In the genomic region with DNA sequence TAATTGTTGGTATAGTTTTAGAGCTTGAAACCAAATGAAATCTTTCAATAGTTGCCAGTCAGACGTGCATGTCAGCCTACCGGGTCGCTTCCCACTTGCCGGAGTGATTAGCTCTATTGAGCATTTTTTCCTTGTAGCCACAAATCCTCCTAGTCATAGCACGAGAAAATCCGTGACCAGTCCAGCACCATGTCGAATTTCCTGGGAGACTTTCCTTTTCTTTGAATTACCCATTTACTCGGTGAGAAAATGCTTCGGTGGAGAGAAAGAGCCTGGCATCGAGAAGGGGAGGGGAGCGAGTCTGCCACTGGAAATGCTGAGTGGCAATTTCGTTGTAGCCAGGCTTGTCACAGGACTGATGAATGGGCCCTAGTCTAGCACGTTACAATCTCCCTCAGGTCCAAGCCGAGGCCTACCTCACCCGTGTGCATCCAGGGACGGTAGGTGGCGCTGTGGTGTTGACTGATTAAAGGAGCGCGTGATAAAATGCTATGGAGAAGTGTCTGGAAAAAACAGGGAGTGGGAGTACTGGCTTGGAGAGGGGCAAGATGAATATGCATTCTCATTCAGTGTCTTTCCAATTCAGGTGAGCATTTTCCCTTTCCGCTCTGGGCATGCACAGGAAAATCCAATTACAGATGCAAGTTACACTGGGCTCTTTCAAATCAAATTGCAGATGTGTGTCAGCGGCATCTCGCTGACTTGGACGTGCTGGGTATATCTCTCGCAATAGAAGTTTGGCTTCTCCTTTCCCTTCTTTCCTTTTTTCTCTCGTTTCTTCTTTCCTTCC, we compare ENCODE assay signal across 8 cellular contexts.
A peak's percentile ranks its signal among the peaks of the same experiment; 100 is the strongest.
DNase-seq lines count a peak whose midpoint lies in the region; ATAC-seq and TF ChIP-seq lines count a peak whose summit lies in the region.

No MANE protein-coding gene starts in this region.

- peak; percentile 56 for ATAC-seq in CD4-positive, alpha-beta T cell (ENCODE audit: poor library complexity)
- ATAC-seq in GM19397 (IDR thresholded peaks at IDR 0.05; ENCODE audit: unreplicated experiment), result peak; percentile 40
- ATAC-seq in HG03571 (IDR thresholded peaks at IDR 0.05; ENCODE audit: unreplicated experiment), result peak; percentile 41
- peak; percentile 99 for ATAC-seq in PC-3
- peak; percentile 70 to 72 for ATAC-seq in activated T-cell treated with anti-CD3 and anti-CD28 coated beads, Interleukin-2, amount 50 U/mL, for 4 hours
- ATAC-seq in thoracic aorta (ENCODE audit: insufficient number of reproducible peaks, low FRiP score, low read depth), result no peak

- no peak overlapping the region for H3K4me3 Mint-ChIP-seq in CD4-positive, alpha-beta T cell
- H3K4me3 Mint-ChIP-seq in activated T-cell treated with anti-CD3 and anti-CD28 coated beads, Interleukin-2, amount 50 U/mL, for 4 hours, result no peak overlapping the region

- peaks cover 6% of the 10 kb centered on the region for H3K27me3 Mint-ChIP-seq in CD4-positive, alpha-beta T cell
- peaks cover 9% of the 10 kb centered on the region for H3K27me3 Mint-ChIP-seq in activated T-cell treated with anti-CD3 and anti-CD28 coated beads, Interleukin-2, amount 50 U/mL, for 4 hours (ENCODE audit: low read depth)

- no peaks in the 10 kb centered on the region for H3K27me3 ChIP-seq in CD4-positive, alpha-beta T cell (ENCODE audit: control insufficient read depth, insufficient read depth, low read length)
- H3K27me3 ChIP-seq in PC-3 (ENCODE audit: low read length) (no peaks in the 10 kb centered on the region), thoracic aorta (replicated peaks; ENCODE audit: insufficient read depth) (no peaks in the 10 kb centered on the region)

- no peak overlapping the region for H3K9ac ChIP-seq in PC-3 (ENCODE audit: low read length)

- no peaks in the 10 kb centered on the region for H3K79me2 ChIP-seq in PC-3 (ENCODE audit: low read length)

- H2AFZ ChIP-seq in PC-3 (ENCODE audit: low read length), result peak overlapping the region; percentile 67

- no peak overlapping the region for H3K27ac ChIP-seq in CD4-positive, alpha-beta T cell (ENCODE audit: low read depth, low read length)
- H3K27ac ChIP-seq in PC-3 (ENCODE audit: low read length) (no peak overlapping the region), thoracic aorta (no peak overlapping the region)

- no peaks in the 10 kb centered on the region for H3K9me2 ChIP-seq in PC-3 (replicated peaks; ENCODE audit: low read length)

- no peaks in the 10 kb centered on the region for H4K20me1 ChIP-seq in PC-3 (ENCODE audit: low read length)

- no peaks in the 10 kb centered on the region for H3K4me1 Mint-ChIP-seq in CD4-positive, alpha-beta T cell (ENCODE audit: low read depth)
- H3K4me1 Mint-ChIP-seq in activated T-cell treated with anti-CD3 and anti-CD28 coated beads, Interleukin-2, amount 50 U/mL, for 4 hours (ENCODE audit: low read depth), result peaks cover 5% of the 10 kb centered on the region

- no peaks in the 10 kb centered on the region for H3K36me3 Mint-ChIP-seq in CD4-positive, alpha-beta T cell (ENCODE audit: low read depth)
- H3K36me3 Mint-ChIP-seq in activated T-cell treated with anti-CD3 and anti-CD28 coated beads, Interleukin-2, amount 50 U/mL, for 4 hours (ENCODE audit: insufficient read depth), result no peaks in the 10 kb centered on the region

- no TSS peak for BruUV-seq in PC-3 (replicated peaks; lab: Mats Ljungman, UMichigan)

- no peak overlapping the region for H3K4me2 ChIP-seq in PC-3 (ENCODE audit: low read length)

- H3K9me3 Mint-ChIP-seq in CD4-positive, alpha-beta T cell, result no peaks in the 10 kb centered on the region
- no peaks in the 10 kb centered on the region for H3K9me3 Mint-ChIP-seq in activated T-cell treated with anti-CD3 and anti-CD28 coated beads, Interleukin-2, amount 50 U/mL, for 4 hours

- peak; percentile 66 for TF ChIP-seq CTCF in CD4-positive, alpha-beta T cell (IDR thresholded peaks at IDR 0.05)
- peak; percentile 95 for TF ChIP-seq CTCF in PC-3 (conservative IDR thresholded peaks at IDR 0.05; ENCODE audit: low read depth, low read length)
- TF ChIP-seq CTCF in fibroblast of the aortic adventitia (IDR thresholded peaks at IDR 0.05; ENCODE audit: insufficient read depth, low read length), result peak; percentile 60
- TF ChIP-seq CTCF in thoracic aorta (IDR thresholded peaks at IDR 0.05), result peak; percentile 42

- H3K36me3 ChIP-seq in PC-3 (ENCODE audit: low read depth, low read length) (no peaks in the 10 kb centered on the region), thoracic aorta (no peaks in the 10 kb centered on the region)

- no peak overlapping the region for H3K27ac Mint-ChIP-seq in CD4-positive, alpha-beta T cell

- POLR2A ChIA-PET in CD4-positive, alpha-beta T cell (lab: Charles Lee), result no interaction called here
- POLR2A ChIA-PET in PC-3 (lab: Charles Lee; ENCODE audit: unreplicated experiment), result no interaction called here

- H3K4me1 ChIP-seq in PC-3 (ENCODE audit: insufficient read depth, low read length) (no peaks in the 10 kb centered on the region), thoracic aorta (ENCODE audit: control insufficient read depth in 1 of 2, low read depth in 2 of 2) (no peaks in the 10 kb centered on the region)

- H3K4me3 ChIP-seq in PC-3 (ENCODE audit: low read length), result no peak overlapping the region
- no peak overlapping the region for H3K4me3 ChIP-seq in fibroblast of the aortic adventitia (ENCODE audit: low read depth, low read length)
- no peak overlapping the region for H3K4me3 ChIP-seq in thoracic aorta

- DNase-seq in CD4-positive, alpha-beta T cell, result peak; percentile 18 to 63 (median 32)
- peak; percentile 92 for DNase-seq in PC-3
- DNase-seq in activated T-cell treated with anti-CD3 and anti-CD28 coated beads, Interleukin-2, amount 50 U/mL, for 4 hours, result peak; percentile 40
- peak; percentile 22 for DNase-seq in fibroblast of the aortic adventitia (ENCODE audit: low read depth)
- peak in 55 of 56 donors; percentile 5 to 90 (median 63) for DNase-seq in nucleus accumbens (lab: John Stamatoyannopoulos, UW)
- DNase-seq in thoracic aorta (ENCODE audit: low spot score), result peak; percentile 21

- H3F3A ChIP-seq in PC-3 (ENCODE audit: low read length, unreplicated experiment), result no peaks in the 10 kb centered on the region

- H3K9me3 ChIP-seq in CD4-positive, alpha-beta T cell (ENCODE audit: control insufficient read depth, low read length), result no peaks in the 10 kb centered on the region
- no peaks in the 10 kb centered on the region for H3K9me3 ChIP-seq in PC-3 (ENCODE audit: low read length)
- no peaks in the 10 kb centered on the region for H3K9me3 ChIP-seq in thoracic aorta

- intact Hi-C loops in CD4-positive, alpha-beta T cell (cut with DNase I, micrococcal nuclease), result loop anchor here in 1 of 2 experiments (10.0 kb wide), 1 partner anchor 291 kb away; no protein-coding TSS in a partner anchor
- intact Hi-C loops in PC-3 (cut with micrococcal nuclease), result loop anchor here (10.0 kb wide), 2 partner anchors 121 to 201 kb away; no protein-coding TSS in a partner anchor

- CTCF ChIA-PET in CD4-positive, alpha-beta T cell (lab: Charles Lee), result no interaction called here
- CTCF ChIA-PET in PC-3 (lab: Charles Lee), result no interaction called here

Comparison
In these comparisons a context has a peak if more than half of its experiments do, and no peak if none do; other contexts are left out.
1. DNase-seq: peak in every context shown above with its lines; median percentile 92 in PC-3; 63 in nucleus accumbens; 40 in activated T-cell treated with anti-CD3 and anti-CD28 coated beads, Interleukin-2, amount 50 U/mL, for 4 hours; 32 in CD4-positive, alpha-beta T cell; 22 in fibroblast of the aortic adventitia; 21 in thoracic aorta.
2. CTCF ChIP-seq: peak in every context shown above with its lines; median percentile 95 in PC-3; 66 in CD4-positive, alpha-beta T cell; 60 in fibroblast of the aortic adventitia; 42 in thoracic aorta.